ENCODE assay signal across 12 cellular contexts in the genomic region with DNA sequence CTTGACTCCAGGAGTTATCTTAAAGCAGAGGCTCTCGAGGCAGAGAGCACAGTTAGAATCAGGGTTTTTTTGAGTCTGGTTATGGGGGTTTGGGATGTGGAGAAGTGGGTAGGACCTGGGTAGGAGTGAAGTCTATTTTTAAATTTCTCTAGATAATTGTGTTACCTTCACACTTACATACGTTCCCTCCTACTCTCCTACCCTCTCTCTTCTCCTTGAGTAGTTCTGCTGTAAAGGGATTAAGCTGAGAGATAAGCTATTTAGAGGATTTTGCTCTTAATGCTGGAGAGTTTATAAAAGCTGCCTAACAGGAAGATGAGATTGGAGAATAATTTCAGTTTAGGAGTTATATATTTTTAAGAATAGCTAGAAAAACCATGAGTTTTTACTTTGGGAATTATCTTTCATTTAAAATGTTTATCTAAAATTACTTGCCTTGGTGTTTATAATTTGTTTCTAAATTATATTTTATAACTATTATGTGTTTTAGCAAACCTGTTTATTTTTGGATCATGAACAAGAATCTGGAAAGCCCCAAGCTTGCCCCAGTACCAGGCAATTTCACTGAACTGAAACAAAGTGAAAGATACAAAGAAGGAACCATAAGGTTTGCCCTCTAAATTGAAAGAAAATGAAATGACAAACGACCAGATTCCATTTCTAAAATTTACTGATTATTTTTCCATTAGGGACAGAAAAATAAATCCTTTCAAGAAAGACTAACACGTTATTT.
DNase-seq lines count a peak whose midpoint lies in the region; TF ChIP-seq lines count a peak whose summit lies in the region.
"Had no signal": no experiment of that assay in that cellular context is flagged by ENCODE, and none has a peak within 500 bp of the region (broad histone marks: within the 10 kb centered on the region; RNA-seq: fewer than 3 reads in every experiment).

No MANE protein-coding gene starts in this region.

- H3K27ac Mint-ChIP-seq in IgD-negative memory B cell, result peak overlapping the region; percentile 25 to 99 (median 98)

- CTCF ChIA-PET in A673 (lab: Charles Lee), result interaction anchor here (0.6 to 1.0 kb wide), 2 partner anchors 91 to 118 kb away, joined by 4 to 7 read pairs; no protein-coding TSS in a partner anchor

- peaks cover 11% of the 10 kb centered on the region for H3K36me3 Mint-ChIP-seq in IgD-negative memory B cell

- peak overlapping the region; percentile 9 to 92 (median 90) for H3K4me3 Mint-ChIP-seq in IgD-negative memory B cell

- no TSS peak for BruUV-seq in A673 (replicated peaks; lab: Mats Ljungman, UMichigan)

- H3K4me1 ChIP-seq in A673 (ENCODE audit: insufficient read depth, low read length, poor library complexity, severe bottlenecking) (peaks cover 56% of the 10 kb centered on the region), prostate gland (replicated peaks) (peaks cover 13% of the 10 kb centered on the region)

- H3K27me3 ChIP-seq in A673 (replicated peaks; ENCODE audit: insufficient read depth, low read depth, low read length, poor library complexity), result no peaks in the 10 kb centered on the region
- H3K27me3 ChIP-seq in prostate gland (replicated peaks; ENCODE audit: insufficient read depth), result no peaks in the 10 kb centered on the region

- H3K36me3 ChIP-seq in A673 (ENCODE audit: insufficient read depth, low read length, poor library complexity, severe bottlenecking) (peaks cover 18% of the 10 kb centered on the region), prostate gland (peaks cover 0 to 15% of the 10 kb centered on the region in 2 donors)

- TF ChIP-seq CTCF in A673 (conservative IDR thresholded peaks at IDR 0.05; ENCODE audit: low read depth, low read length) (no peak), prostate gland (IDR thresholded peaks at IDR 0.05) (no peak)

- DNase-seq in A673 (ENCODE audit: low spot score), result peak; percentile 56
- DNase-seq in prostate gland (ENCODE audit: low spot score), result no peak
- no peak for DNase-seq in Kasumi-1 (lab: John Stamatoyannopoulos, UW)
- no peak for DNase-seq in NCI-H128 (lab: John Stamatoyannopoulos, UW; ENCODE audit: unreplicated experiment)
- DNase-seq in cerebellar cortex (ENCODE audit: low spot score), result no peak
- no peak for DNase-seq in posterior cingulate gyrus
- DNase-seq: AML-193, EL, NCI-H446 had no signal

- peaks cover 2% of the 10 kb centered on the region for H3K27me3 Mint-ChIP-seq in IgD-negative memory B cell

- TF ChIP-seq POLR2A in prostate gland (IDR thresholded peaks at IDR 0.05), result no peak

- peak overlapping the region; percentile 68 for H3K27ac ChIP-seq in A673 (ENCODE audit: low read depth, low read length, poor library complexity, severe bottlenecking)
- H3K27ac ChIP-seq in cingulate gyrus (ENCODE audit: low read depth, low read length), result peak overlapping the region; percentile 33
- peak overlapping the region; percentile 82 to 87 for H3K27ac ChIP-seq in prostate gland
- H3K27ac ChIP-seq: HL-60 had no signal

- H3K4me3 ChIP-seq in A673 (ENCODE audit: low read depth, low read length, poor library complexity, severe bottlenecking) (no peak overlapping the region), prostate gland (no peak overlapping the region)

- POLR2A ChIA-PET in A673 (lab: Charles Lee; ENCODE audit: low non-redundant PET), result interaction anchor here (0.6 kb wide), 1 partner anchor 46 kb away, joined by 4 read pairs; no protein-coding TSS in a partner anchor

- intact Hi-C loops in A673 (cut with micrococcal nuclease; ENCODE audit: unreplicated experiment), result no loop called here
- intact Hi-C loops in prostate gland (cut with DNase I), result loop anchor here (5.0 to 10.0 kb wide), 3 partner anchors 54 to 181 kb away; no protein-coding TSS in a partner anchor
- intact Hi-C loops in posterior cingulate gyrus (cut with DNase I), result no loop called here

- H3K9me3 ChIP-seq in A673 (ENCODE audit: low read depth, low read length, poor library complexity, severe bottlenecking) (no peaks in the 10 kb centered on the region), prostate gland (no peaks in the 10 kb centered on the region)

- H3K4me1 Mint-ChIP-seq in IgD-negative memory B cell, result peaks cover 45 to 78% (median 60%) of the 10 kb centered on the region in 3 donors

- H3K9me3 Mint-ChIP-seq in IgD-negative memory B cell, result peaks cover 0 to 4% (median 0%) of the 10 kb centered on the region in 3 donors

- WGBS in prostate gland, result 51% methylated on average over 4 of the region's 4 CpGs

Comparison
In these comparisons a context has a peak if more than half of its experiments do, and no peak if none do; other contexts are left out.
1. H3K27ac ChIP-seq: peak in every context shown above with its lines; median percentile 84 in prostate gland; 68 in A673; 33 in cingulate gyrus.